17 cellular contexts compared by ENCODE assay signal in genomic region chr2:128819092-128819491, GRCh38.
DNase-seq lines count a peak whose midpoint lies in the region; ATAC-seq and TF ChIP-seq lines count a peak whose summit lies in the region.
"Had no signal": no experiment of that assay in that cellular context is flagged by ENCODE, and none has a peak within 500 bp of the region (broad histone marks: within the 10 kb centered on the region; RNA-seq: fewer than 3 reads in every experiment).

No MANE protein-coding gene starts in this region.

- H3K4me3 ChIP-seq in lung: no peak overlapping the region
- H3K4me3 ChIP-seq in lower leg skin (ENCODE audit: low read depth, poor library complexity, severe bottlenecking): no peak overlapping the region
- H3K4me3 ChIP-seq: BLaER1, GM23248 had no signal

- H3K9me3 ChIP-seq in T-helper 17 cell (ENCODE audit: control insufficient read depth, low read length, poor library complexity, severe bottlenecking) (no peaks in the 10 kb centered on the region), lung (ENCODE audit: control insufficient read depth in 2 of 2, insufficient read depth in 1 of 2, low read length in 1 of 2) (no peaks in the 10 kb centered on the region)
- H3K9me3 ChIP-seq: BLaER1, Caco-2 had no signal

- no peak overlapping the region for H3K27ac Mint-ChIP-seq in T-helper 17 cell
- no peak overlapping the region for H3K27ac Mint-ChIP-seq in stimulated activated effector memory CD8-positive, alpha-beta T cell treated with anti-CD3 and anti-CD28 coated beads, Interleukin-12 subunit alpha, Interleukin-12 subunit beta, amount 100 ng/mL, for 72 hours
- no peak overlapping the region for H3K27ac Mint-ChIP-seq in stimulated activated naive B cell treated with anti-CD40 and anti-IgM and Interleukin-4, amounts not matched to agents 10 μg/mL and 1 μg/mL and 100 μg/mL, for 72 hours
- H3K27ac Mint-ChIP-seq: B cell; CD8-positive, alpha-beta T cell had no signal

- TF ChIP-seq POLR2A in lower leg skin (IDR thresholded peaks at IDR 0.05): no peak

- peak overlapping the region; percentile 16 for H3K4me3 Mint-ChIP-seq in T-helper 17 cell
- H3K4me3 Mint-ChIP-seq in stimulated activated effector memory CD8-positive, alpha-beta T cell treated with anti-CD3 and anti-CD28 coated beads, Interleukin-12 subunit alpha, Interleukin-12 subunit beta, amount 100 ng/mL, for 72 hours: no peak overlapping the region
- no peak overlapping the region for H3K4me3 Mint-ChIP-seq in stimulated activated naive B cell treated with anti-CD40 and anti-IgM and Interleukin-4, amounts not matched to agents 10 μg/mL and 1 μg/mL and 100 μg/mL, for 72 hours
- H3K4me3 Mint-ChIP-seq: B cell; CD4-positive, CD25-positive, alpha-beta regulatory T cell; CD8-positive, alpha-beta T cell had no signal

- intact Hi-C loops in lower leg skin (cut with DNase I; ENCODE audit: low total_unique reads): no loop called here

- H3K4me1 ChIP-seq in lung (ENCODE audit: control insufficient read depth in 2 of 2, insufficient read depth in 2 of 2, low read length in 2 of 2): peaks cover 0 to 1% of the 10 kb centered on the region in 2 donors
- H3K4me1 ChIP-seq: BLaER1, Caco-2 had no signal

- H3K27me3 Mint-ChIP-seq in T-helper 17 cell: peaks cover 8% of the 10 kb centered on the region
- H3K27me3 Mint-ChIP-seq in stimulated activated naive B cell treated with anti-CD40 and anti-IgM and Interleukin-4, amounts not matched to agents 10 μg/mL and 1 μg/mL and 100 μg/mL, for 72 hours: peaks cover 0 to 17% of the 10 kb centered on the region in 2 donors
- H3K27me3 Mint-ChIP-seq: CD4-positive, CD25-positive, alpha-beta regulatory T cell had no signal

- no peaks in the 10 kb centered on the region for H3K9me3 Mint-ChIP-seq in stimulated activated effector memory CD8-positive, alpha-beta T cell treated with anti-CD3 and anti-CD28 coated beads, Interleukin-12 subunit alpha, Interleukin-12 subunit beta, amount 100 ng/mL, for 72 hours
- no peaks in the 10 kb centered on the region for H3K9me3 Mint-ChIP-seq in stimulated activated naive B cell treated with anti-CD40 and anti-IgM and Interleukin-4, amounts not matched to agents 10 μg/mL and 1 μg/mL and 100 μg/mL, for 72 hours
- H3K9me3 Mint-ChIP-seq: CD8-positive, alpha-beta T cell had no signal

- no peaks in the 10 kb centered on the region for H3K27me3 ChIP-seq in lung (ENCODE audit: control insufficient read depth, insufficient read depth)
- H3K27me3 ChIP-seq: BLaER1 had no signal

- ATAC-seq in T-helper 17 cell (no peak), lung (ENCODE audit: insufficient read depth, low FRiP score) (no peak)
- peak; percentile 12 for ATAC-seq in stimulated activated effector memory CD8-positive, alpha-beta T cell treated with anti-CD3 and anti-CD28 coated beads, Interleukin-12 subunit alpha, Interleukin-12 subunit beta, amount 100 ng/mL, for 72 hours
- no peak for ATAC-seq in stimulated activated naive B cell treated with anti-CD40 and anti-IgM and Interleukin-4, amounts not matched to agents 10 μg/mL and 1 μg/mL and 100 μg/mL, for 72 hours (replicated peaks)
- ATAC-seq: CD8-positive, alpha-beta T cell had no signal

- DNase-seq in T-helper 17 cell (no peak), lung (ENCODE audit: low spot score) (peak; percentile 19), iPS-NIHi11 (ENCODE audit: low spot score) (no peak), lower leg skin (ENCODE audit: low spot score in 2 of 2) (no peak)
- DNase-seq in stimulated activated effector memory CD8-positive, alpha-beta T cell treated with anti-CD3 and anti-CD28 coated beads, Interleukin-12 subunit alpha, Interleukin-12 subunit beta, amount 100 ng/mL, for 72 hours (ENCODE audit: low spot score in 2 of 2): peak in 1 of 2 donors; percentile 10
- DNase-seq in stimulated activated naive B cell treated with anti-CD40 and anti-IgM and Interleukin-4, amounts not matched to agents 10 μg/mL and 1 μg/mL and 100 μg/mL, for 72 hours: no peak
- DNase-seq: Caco-2; CD4-positive, CD25-positive, alpha-beta regulatory T cell; CD8-positive, alpha-beta T cell; DND-41; GM23248; H7; HCEC 1CT had no signal

- TF ChIP-seq CTCF in lung (IDR thresholded peaks at IDR 0.05; ENCODE audit: control extremely low read depth, extremely low read depth): no peak
- no peak for TF ChIP-seq CTCF in lower leg skin (IDR thresholded peaks at IDR 0.05)

- peaks cover 3% of the 10 kb centered on the region for H3K36me3 Mint-ChIP-seq in T-helper 17 cell (ENCODE audit: low read depth)
- no peaks in the 10 kb centered on the region for H3K36me3 Mint-ChIP-seq in stimulated activated effector memory CD8-positive, alpha-beta T cell treated with anti-CD3 and anti-CD28 coated beads, Interleukin-12 subunit alpha, Interleukin-12 subunit beta, amount 100 ng/mL, for 72 hours
- H3K36me3 Mint-ChIP-seq in stimulated activated naive B cell treated with anti-CD40 and anti-IgM and Interleukin-4, amounts not matched to agents 10 μg/mL and 1 μg/mL and 100 μg/mL, for 72 hours: no peaks in the 10 kb centered on the region
- H3K36me3 Mint-ChIP-seq: CD4-positive, CD25-positive, alpha-beta regulatory T cell; CD8-positive, alpha-beta T cell had no signal

- no peaks in the 10 kb centered on the region for H3K36me3 ChIP-seq in lung (ENCODE audit: control insufficient read depth in 2 of 2, insufficient read depth in 2 of 2, low read length in 2 of 2)
- H3K36me3 ChIP-seq: BLaER1 had no signal

- H3K4me1 Mint-ChIP-seq in T-helper 17 cell: no peaks in the 10 kb centered on the region
- no peaks in the 10 kb centered on the region for H3K4me1 Mint-ChIP-seq in stimulated activated effector memory CD8-positive, alpha-beta T cell treated with anti-CD3 and anti-CD28 coated beads, Interleukin-12 subunit alpha, Interleukin-12 subunit beta, amount 100 ng/mL, for 72 hours
- no peaks in the 10 kb centered on the region for H3K4me1 Mint-ChIP-seq in stimulated activated naive B cell treated with anti-CD40 and anti-IgM and Interleukin-4, amounts not matched to agents 10 μg/mL and 1 μg/mL and 100 μg/mL, for 72 hours
- H3K4me1 Mint-ChIP-seq: B cell; CD4-positive, CD25-positive, alpha-beta regulatory T cell had no signal

- 77 to 84% methylated on average over 4 of the region's 4 CpGs for WGBS in lung, 2 donors
- WGBS in lower leg skin, 2 donors: 74 to 80% methylated on average over 4 of the region's 4 CpGs

- no peak overlapping the region for H3K27ac ChIP-seq in lung (ENCODE audit: low read depth in 1 of 2, low read length in 1 of 2)
- H3K27ac ChIP-seq: 22Rv1, BLaER1, C4-2B, GM23248 had no signal
